In genomic region chr10:26334932-26335573, GRCh38 we compare ENCODE assay signal across 8 cellular contexts.
DNase-seq lines count a peak whose midpoint lies in the region; ATAC-seq and TF ChIP-seq lines count a peak whose summit lies in the region.

No MANE protein-coding gene starts in this region.

- peaks cover 1% of the 10 kb centered on the region for H3K36me3 Mint-ChIP-seq in IgD-negative memory B cell
- no peaks in the 10 kb centered on the region for H3K36me3 Mint-ChIP-seq in activated T-helper 2 cell treated with anti-CD3 and anti-CD28 coated beads, Interferon-gamma antibody, Interleukin-2, Interleukin-4, amounts not matched to agents 10 μg/mL and 5 μg/mL and 100 μg/mL, durations not matched to agents 14 hours and 24 hours and 36 hours (ENCODE audit: low read depth)
- H3K36me3 Mint-ChIP-seq in progenitor cell of endocrine pancreas (ENCODE audit: insufficient read depth): peaks cover 5% of the 10 kb centered on the region

- H3K27ac Mint-ChIP-seq in IgD-negative memory B cell (peak overlapping the region in 2 of 3 donors; percentile 1 to 42), progenitor cell of endocrine pancreas (no peak overlapping the region)
- H3K27ac Mint-ChIP-seq in activated T-helper 2 cell treated with anti-CD3 and anti-CD28 coated beads, Interferon-gamma antibody, Interleukin-2, Interleukin-4, amounts not matched to agents 10 μg/mL and 5 μg/mL and 100 μg/mL, durations not matched to agents 14 hours and 24 hours and 36 hours: peak overlapping the region; percentile 64

- H3K9ac ChIP-seq in ES-I3 (ENCODE audit: low read depth, low read length): peak overlapping the region; percentile 31; the same call in 1 of the 2 replicates

- H3K27me3 Mint-ChIP-seq in IgD-negative memory B cell (no peaks in the 10 kb centered on the region), progenitor cell of endocrine pancreas (no peaks in the 10 kb centered on the region)
- peaks cover 6% of the 10 kb centered on the region for H3K27me3 Mint-ChIP-seq in activated T-helper 2 cell treated with anti-CD3 and anti-CD28 coated beads, Interferon-gamma antibody, Interleukin-2, Interleukin-4, amounts not matched to agents 10 μg/mL and 5 μg/mL and 100 μg/mL, durations not matched to agents 14 hours and 24 hours and 36 hours (ENCODE audit: low read depth)

- DNase-seq in SHP77 (lab: John Stamatoyannopoulos, UW): peak; percentile 36 to 50
- peak; percentile 51 for DNase-seq in activated T-helper 2 cell treated with anti-CD3 and anti-CD28 coated beads, Interferon-gamma antibody, Interleukin-2, Interleukin-4, amounts not matched to agents 10 μg/mL and 5 μg/mL and 100 μg/mL, durations not matched to agents 14 hours and 24 hours and 36 hours (ENCODE audit: low spot score)
- DNase-seq in glomerular endothelial cell (ENCODE audit: extremely low read depth, low read depth, low spot score): peak; percentile 1
- DNase-seq in progenitor cell of endocrine pancreas (ENCODE audit: low spot score, unreplicated experiment): peak; percentile 28
- DNase-seq in vagina (ENCODE audit: extremely low spot score in 2 of 2): no peak

- no peak overlapping the region for H3K4me3 ChIP-seq in vagina

- peak; percentile 85 for ATAC-seq in GM21717 (IDR thresholded peaks at IDR 0.05; ENCODE audit: unreplicated experiment)

- H3K27ac ChIP-seq in vagina: no peak overlapping the region

- intact Hi-C loops in activated T-helper 2 cell treated with anti-CD3 and anti-CD28 coated beads, Interferon-gamma antibody, Interleukin-2, Interleukin-4, amounts not matched to agents 10 μg/mL and 5 μg/mL and 100 μg/mL, durations not matched to agents 14 hours and 24 hours and 36 hours (cut with micrococcal nuclease): loop anchor here (1.0 to 10.0 kb wide), 4 partner anchors 102 to 547 kb away; partner anchors contain the start of genes APBB1IP and PDSS1
- intact Hi-C loops in vagina (cut with DNase I): loop anchor here (10.0 kb wide), 1 partner anchor 220 kb away; no protein-coding TSS in a partner anchor

- no peak for TF ChIP-seq POLR2A in vagina (IDR thresholded peaks at IDR 0.05)

- no peaks in the 10 kb centered on the region for H3K36me3 ChIP-seq in ES-I3 (ENCODE audit: insufficient read depth, low read length)
- H3K36me3 ChIP-seq in vagina: no peaks in the 10 kb centered on the region

- H3K9me3 Mint-ChIP-seq in IgD-negative memory B cell (peaks cover 1 to 7% (median 2%) of the 10 kb centered on the region in 3 donors), progenitor cell of endocrine pancreas (ENCODE audit: low read depth) (peaks cover 14% of the 10 kb centered on the region)
- peaks cover 7% of the 10 kb centered on the region for H3K9me3 Mint-ChIP-seq in activated T-helper 2 cell treated with anti-CD3 and anti-CD28 coated beads, Interferon-gamma antibody, Interleukin-2, Interleukin-4, amounts not matched to agents 10 μg/mL and 5 μg/mL and 100 μg/mL, durations not matched to agents 14 hours and 24 hours and 36 hours

- H3K4me1 ChIP-seq in ES-I3 (ENCODE audit: insufficient read depth, low read length): 0 out of 2 replicates have a peak, but pooled peaks cover 3% of the 10 kb centered on the region
- H3K4me1 ChIP-seq in vagina: peaks cover 7% of the 10 kb centered on the region

- no peaks in the 10 kb centered on the region for H3K9me3 ChIP-seq in ES-I3 (ENCODE audit: control insufficient read depth, insufficient read depth, low read length)
- H3K9me3 ChIP-seq in vagina: no peaks in the 10 kb centered on the region

- TF ChIP-seq CTCF in progenitor cell of endocrine pancreas (IDR thresholded peaks at IDR 0.05; ENCODE audit: unreplicated experiment) (peak; percentile 89), vagina (IDR thresholded peaks at IDR 0.05) (peak; percentile 15 to 69 (median 58))

- H3K4me3 Mint-ChIP-seq in IgD-negative memory B cell (peak overlapping the region; percentile 75 to 96 (median 88)), progenitor cell of endocrine pancreas (ENCODE audit: low read depth) (no peak overlapping the region)
- H3K4me3 Mint-ChIP-seq in activated T-helper 2 cell treated with anti-CD3 and anti-CD28 coated beads, Interferon-gamma antibody, Interleukin-2, Interleukin-4, amounts not matched to agents 10 μg/mL and 5 μg/mL and 100 μg/mL, durations not matched to agents 14 hours and 24 hours and 36 hours (ENCODE audit: low read depth): peak overlapping the region; percentile 71

- no peaks in the 10 kb centered on the region for H3K27me3 ChIP-seq in vagina

- H3K4me1 Mint-ChIP-seq in IgD-negative memory B cell (peaks cover 4 to 7% (median 4%) of the 10 kb centered on the region in 3 donors), progenitor cell of endocrine pancreas (ENCODE audit: low read depth) (peaks cover 12% of the 10 kb centered on the region)
- peaks cover 7% of the 10 kb centered on the region for H3K4me1 Mint-ChIP-seq in activated T-helper 2 cell treated with anti-CD3 and anti-CD28 coated beads, Interferon-gamma antibody, Interleukin-2, Interleukin-4, amounts not matched to agents 10 μg/mL and 5 μg/mL and 100 μg/mL, durations not matched to agents 14 hours and 24 hours and 36 hours (ENCODE audit: low read depth)

Comparison
In these comparisons a context has a peak if more than half of its experiments do, and no peak if none do; other contexts are left out.
1. DNase-seq: peak in SHP77 (2 of 2), activated T-helper 2 cell treated with anti-CD3 and anti-CD28 coated beads, Interferon-gamma antibody, Interleukin-2, Interleukin-4, amounts not matched to agents 10 μg/mL and 5 μg/mL and 100 μg/mL, durations not matched to agents 14 hours and 24 hours and 36 hours (single experiment), glomerular endothelial cell (single experiment) and progenitor cell of endocrine pancreas (single experiment); none in vagina (0 of 2).